ENCODE assay signal across 1 cellular context in genomic region chr1:201284636-201285035, GRCh38.
TF ChIP-seq lines count a peak whose summit lies in the region.

No MANE protein-coding gene starts in this region.

TF ChIP-seq in GM23338, 12 proteins besides CTCF, POLR2A, EP300 and RAD21 (continued from another document):
- TF ChIP-seq ZNF462 (CRISPR knock-in tag; IDR thresholded peaks at IDR 0.05) (no peak), ETS1 (IDR thresholded peaks at IDR 0.05) (no peak), JUNB (IDR thresholded peaks at IDR 0.05; ENCODE audit: unreplicated experiment) (no peak), REST (IDR thresholded peaks at IDR 0.05; ENCODE audit: unreplicated experiment) (no peak)
